ENCODE assay signal across 12 cellular contexts in genomic region chr1:157978547-157979403, GRCh38. TPM values are rescaled to one million over a fixed set of nuclear protein-coding genes. Genes with fewer than 3 reads are reported as not detected.
A peak's percentile ranks its signal among the peaks of the same experiment; 100 is the strongest.
DNase-seq lines count a peak whose midpoint lies in the region; FAIRE-seq and TF ChIP-seq lines count a peak whose summit lies in the region.
"Had no signal": no experiment of that assay in that cellular context is flagged by ENCODE, and none has a peak within 500 bp of the region (broad histone marks: within the 10 kb centered on the region; RNA-seq: fewer than 3 reads in every experiment).

No MANE protein-coding gene starts in this region.

- H3K4me1 Mint-ChIP-seq in glutamatergic neuron (ENCODE audit: low read depth, unreplicated experiment) (no peaks in the 10 kb centered on the region), progenitor cell of endocrine pancreas (ENCODE audit: low read depth) (peaks cover 2% of the 10 kb centered on the region)

- H3K4me3 ChIP-seq in ascending aorta (peak overlapping the region; percentile 23 to 47), spleen (peak overlapping the region in 1 of 8 donors; percentile 31)
- H3K4me3 ChIP-seq: prostate gland had no signal

- H3K27ac ChIP-seq in ascending aorta: no peak overlapping the region
- no peak overlapping the region for H3K27ac ChIP-seq in spleen
- H3K27ac ChIP-seq: prostate gland had no signal

- peaks cover 5% of the 10 kb centered on the region for H3K9me3 Mint-ChIP-seq in glutamatergic neuron (ENCODE audit: unreplicated experiment)
- H3K9me3 Mint-ChIP-seq in progenitor cell of endocrine pancreas (ENCODE audit: low read depth): no peaks in the 10 kb centered on the region

- H3K27ac Mint-ChIP-seq in glutamatergic neuron (ENCODE audit: unreplicated experiment) (peak overlapping the region; percentile 16), progenitor cell of endocrine pancreas (no peak overlapping the region)

- H3K27me3 Mint-ChIP-seq in glutamatergic neuron (ENCODE audit: unreplicated experiment) (no peaks in the 10 kb centered on the region), progenitor cell of endocrine pancreas (peaks cover 5% of the 10 kb centered on the region)

- TF ChIP-seq POLR2A in spleen (IDR thresholded peaks at IDR 0.05): no peak

- DNase-seq in DMS53 (lab: John Stamatoyannopoulos, UW) (peak; percentile 86), ascending aorta (ENCODE audit: low spot score in 2 of 2) (no peak), glutamatergic neuron (peak; percentile 40), progenitor cell of endocrine pancreas (ENCODE audit: low spot score, unreplicated experiment) (no peak), spleen (no peak), HTR-8/SVneo (ENCODE audit: insufficient read length, low spot score) (no peak), GM20000 (ENCODE audit: low spot score) (no peak)
- no peak for DNase-seq in activated naive CD4-positive, alpha-beta T cell (lab: John Stamatoyannopoulos, UW)
- DNase-seq: activated CD8-positive, alpha-beta memory T cell treated with anti-CD3 and anti-CD28 coated beads, Interleukin-2, amount 50 U/mL, for 48 hours; Karpas-422 had no signal

- H3K4me1 ChIP-seq in ascending aorta (no peaks in the 10 kb centered on the region), spleen (peaks cover 0 to 7% (median 0%) of the 10 kb centered on the region in 6 donors)
- H3K4me1 ChIP-seq: prostate gland had no signal

- H3K36me3 ChIP-seq in ascending aorta: no peaks in the 10 kb centered on the region
- H3K36me3 ChIP-seq in spleen: no peaks in the 10 kb centered on the region
- H3K36me3 ChIP-seq: prostate gland had no signal

- H3K4me3 Mint-ChIP-seq in glutamatergic neuron (ENCODE audit: unreplicated experiment) (peak overlapping the region; percentile 26), progenitor cell of endocrine pancreas (ENCODE audit: low read depth) (peak overlapping the region; percentile 48)

- H3K9me3 ChIP-seq in ascending aorta (no peaks in the 10 kb centered on the region), spleen (no peaks in the 10 kb centered on the region)
- H3K9me3 ChIP-seq: prostate gland had no signal

- no peak for FAIRE-seq in HTR-8/SVneo (lab: Jason Lieb, UNC)
- FAIRE-seq: RCC 7860 had no signal

- H3K27me3 ChIP-seq in ascending aorta: no peaks in the 10 kb centered on the region
- peaks cover 0 to 22% (median 9%) of the 10 kb centered on the region in 7 donors for H3K27me3 ChIP-seq in spleen (replicated peaks in 1 of 7)

- H3K36me3 Mint-ChIP-seq in glutamatergic neuron (ENCODE audit: unreplicated experiment) (peaks cover 5% of the 10 kb centered on the region), progenitor cell of endocrine pancreas (ENCODE audit: insufficient read depth) (no peaks in the 10 kb centered on the region)

- intact Hi-C loops in ascending aorta (cut with DNase I) (no loop called here), spleen (cut with DNase I; ENCODE audit: low total_unique reads) (no loop called here)

- WGBS in spleen, 5 donors: 37 to 58% (median 38%) methylated on average over 23 to 38 of the region's 38 CpGs

- TF ChIP-seq CTCF in ascending aorta (IDR thresholded peaks at IDR 0.05) (no peak), glutamatergic neuron (IDR thresholded peaks at IDR 0.05; ENCODE audit: partially characterized antibody, unreplicated experiment) (no peak), progenitor cell of endocrine pancreas (IDR thresholded peaks at IDR 0.05; ENCODE audit: unreplicated experiment) (no peak), spleen (IDR thresholded peaks at IDR 0.05 in 8 of 11, conservative IDR thresholded peaks at IDR 0.05 in 3 of 11) (no peak), GM20000 (IDR thresholded peaks at IDR 0.05; ENCODE audit: extremely low read depth, missing control alignments) (no peak)

RNA-seq across cellular contexts. Expression of gene KIRREL1, which starts 14.7 kb away (rescaled TPM):
- total RNA-seq in ascending aorta (114 TPM), glutamatergic neuron (ENCODE audit: unreplicated experiment) (8.1 TPM), progenitor cell of endocrine pancreas (43.8 and 46.3 TPM in 2 replicates), spleen (10 to 100 TPM; 14.0 to 50.9 (median 24.5) TPM)
- 1 to 10 TPM; 1.4 to 3.9 (median 1.7) TPM for polyA plus RNA-seq in spleen

Comparison
In these comparisons a context has a peak if more than half of its experiments do, and no peak if none do; other contexts are left out.
1. DNase-seq: peak in DMS53 (single experiment) and glutamatergic neuron (single experiment); none in ascending aorta (0 of 2), progenitor cell of endocrine pancreas (single experiment), spleen (single experiment), HTR-8/SVneo (single experiment), activated naive CD4-positive, alpha-beta T cell (0 of 4) and GM20000 (single experiment).